Comparison of ENCODE assay signal across 11 cellular contexts in the genomic region with DNA sequence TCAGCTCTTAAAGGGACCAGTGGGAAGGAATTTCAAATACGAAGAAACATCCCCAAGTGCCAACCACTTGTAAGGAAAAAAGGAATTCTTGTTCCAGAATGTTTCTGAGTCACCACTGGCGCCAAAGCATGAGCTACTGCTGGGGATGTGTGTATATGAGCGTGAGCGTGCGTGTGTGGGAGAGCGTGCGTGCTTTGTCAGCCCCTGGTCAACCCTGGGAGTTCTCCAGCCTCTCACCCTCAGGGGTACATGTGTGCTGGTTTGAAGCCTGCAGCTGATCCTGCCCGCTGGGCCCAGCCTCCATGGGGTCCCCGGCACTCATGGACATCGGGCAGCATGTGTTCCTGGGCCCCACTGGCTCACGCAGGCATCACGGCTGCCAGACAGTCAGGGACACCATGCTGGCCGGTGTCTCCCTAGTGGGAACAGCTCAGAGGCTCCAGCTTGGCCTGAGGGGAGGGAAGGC. TPM values are rescaled to one million over a fixed set of nuclear protein-coding genes. Genes with fewer than 3 reads are reported as not detected.
A peak's percentile ranks its signal among the peaks of the same experiment; 100 is the strongest.
DNase-seq lines count a peak whose midpoint lies in the region; ATAC-seq and TF ChIP-seq lines count a peak whose summit lies in the region.
"Had no signal": no experiment of that assay in that cellular context is flagged by ENCODE, and none has a peak within 500 bp of the region (broad histone marks: within the 10 kb centered on the region; RNA-seq: fewer than 3 reads in every experiment).

No MANE protein-coding gene starts in this region.

- TF ChIP-seq POLR2A in esophagus squamous epithelium (IDR thresholded peaks at IDR 0.05) = no peak

- peak overlapping the region; percentile 71 to 97 (median 90) for H3K27ac ChIP-seq in esophagus squamous epithelium
- H3K27ac ChIP-seq: heart right ventricle had no signal

- ATAC-seq in GM18907 (IDR thresholded peaks at IDR 0.05; ENCODE audit: unreplicated experiment) (no peak), HG03521 (IDR thresholded peaks at IDR 0.05; ENCODE audit: unreplicated experiment) (no peak)
- ATAC-seq: heart right ventricle had no signal

- TF ChIP-seq CTCF in AG09319 (IDR thresholded peaks at IDR 0.05; ENCODE audit: low read depth, low read length) (no peak), esophagus squamous epithelium (IDR thresholded peaks at IDR 0.05) (no peak)

- WGBS in esophagus squamous epithelium, 2 donors = 35 to 38% methylated on average over 4 to 7 of the region's 13 CpGs

- H3K4me1 ChIP-seq in esophagus squamous epithelium = peaks cover 55 to 84% (median 61%) of the 10 kb centered on the region in 3 donors

- no peaks in the 10 kb centered on the region for H3K27me3 ChIP-seq in esophagus squamous epithelium
- H3K27me3 ChIP-seq: heart right ventricle had no signal

- H3K9me3 ChIP-seq in esophagus squamous epithelium = no peaks in the 10 kb centered on the region
- H3K9me3 ChIP-seq: heart right ventricle had no signal

- DNase-seq in AG09319 (ENCODE audit: extremely low read depth, low read depth) = peak; percentile 94
- peak; percentile 73 for DNase-seq in RPMI7951 (ENCODE audit: low read depth)
- no peak for DNase-seq in esophagus squamous epithelium (lab: John Stamatoyannopoulos, UW)
- DNase-seq in non-pigmented ciliary epithelial cell (ENCODE audit: low read depth) = peak; percentile 70
- DNase-seq in NCI-H510A (lab: John Stamatoyannopoulos, UW) = no peak
- DNase-seq in NCI-H526 treated with DMSO at 0.1 percent for 48 hours (lab: John Stamatoyannopoulos, UW) = no peak
- DNase-seq: activated naive CD4-positive, alpha-beta T cell; NCI-H2029 treated with DMSO at 0.1 percent for 48 hours had no signal

- H3K36me3 ChIP-seq in esophagus squamous epithelium = peaks cover 0 to 8% (median 0%) of the 10 kb centered on the region in 3 donors
- H3K36me3 ChIP-seq: heart right ventricle had no signal

- intact Hi-C loops in esophagus squamous epithelium (cut with DNase I) = no loop called here

- H3K4me3 ChIP-seq in esophagus squamous epithelium = no peak overlapping the region
- H3K4me3 ChIP-seq: heart right ventricle had no signal

RNA-seq across cellular contexts. Expression of a gene that starts 17.1 kb away (rescaled TPM):
- total RNA-seq in RPMI7951 (2014; rRNA removed; shearing (Covaris generic)) = 2.9 and 4.6 TPM in 2 replicates
- 10 to 100 TPM; 44.7 to 73.8 (median 56.8) TPM for total RNA-seq in esophagus squamous epithelium

Comparison
In these comparisons a context has a peak if more than half of its experiments do, and no peak if none do; other contexts are left out.
1. DNase-seq: peak in AG09319 (single experiment), RPMI7951 (single experiment) and non-pigmented ciliary epithelial cell (single experiment); none in esophagus squamous epithelium (single experiment), NCI-H510A (single experiment) and NCI-H526 treated with DMSO at 0.1 percent for 48 hours (single experiment).